Comparison of ENCODE assay signal across 1 cellular context in the genomic region with DNA sequence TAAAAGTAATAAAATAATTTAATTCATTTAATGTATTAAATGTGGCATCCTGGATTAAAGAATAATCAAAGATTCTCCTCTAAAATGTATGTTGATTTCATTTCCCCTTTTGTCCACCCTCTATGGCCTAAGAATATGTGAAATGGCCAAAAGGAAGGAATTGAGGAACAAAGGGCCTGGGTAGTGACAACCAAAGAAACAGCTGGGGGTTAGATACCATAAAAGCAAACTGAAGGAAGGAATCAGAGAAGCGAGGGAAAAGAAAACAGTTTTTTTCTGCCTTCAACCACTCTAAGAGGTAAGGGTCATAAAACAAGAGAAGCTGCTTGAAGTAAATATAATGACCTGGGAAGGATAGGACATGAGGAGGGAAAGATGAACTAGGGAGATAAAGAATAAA.
TF ChIP-seq lines count a peak whose summit lies in the region.

No MANE protein-coding gene starts in this region.

TF ChIP-seq in H1, 55 proteins besides CTCF, POLR2A, EP300 and RAD21 (continued from another document):
- no peak for TF ChIP-seq TAF7 (optimal IDR thresholded peaks at IDR 0.05; ENCODE audit: borderline replicate concordance, low read depth, low read length)
- TF ChIP-seq SP4 (IDR thresholded peaks at IDR 0.05; ENCODE audit: low read length) = no peak
- no peak for TF ChIP-seq CBX5 (IDR thresholded peaks at IDR 0.05; ENCODE audit: low read depth, low read length)
- TF ChIP-seq RXRA (IDR thresholded peaks at IDR 0.05; ENCODE audit: insufficient read depth, low read depth, low read length) = no peak
